29 cellular contexts compared by ENCODE assay signal in genomic region chrX:298993-299392, GRCh38.
"Had no signal": no experiment of that assay in that cellular context is flagged by ENCODE, and none has a peak within 500 bp of the region (broad histone marks: within the 10 kb centered on the region; RNA-seq: fewer than 3 reads in every experiment).

No MANE protein-coding gene starts in this region.

- H3K36me3 ChIP-seq: adrenal gland, colonic mucosa, gastrocnemius medialis, thyroid gland had no signal

- H3K27me3 Mint-ChIP-seq: activated naive CD8-positive, alpha-beta T cell; central memory CD8-positive, alpha-beta T cell; effector memory CD8-positive, alpha-beta T cell; progenitor cell of endocrine pancreas; stimulated activated naive CD8-positive, alpha-beta T cell treated with anti-CD3 and anti-CD28 coated beads, Interleukin-15, Interleukin-2, amounts not matched to agents 100 ng/mL and 50 ng/mL, for 24 hours; T-cell had no signal

- H3K27ac ChIP-seq: adrenal gland, colonic mucosa, dorsolateral prefrontal cortex, esophagus squamous epithelium, gastrocnemius medialis, thyroid gland, upper lobe of right lung had no signal

- H3K4me3 Mint-ChIP-seq: activated naive CD8-positive, alpha-beta T cell; activated T-cell treated with anti-CD3 and anti-CD28 coated beads, Interleukin-2, amount 50 U/mL, for 4 hours; central memory CD8-positive, alpha-beta T cell; effector memory CD8-positive, alpha-beta T cell; natural killer cell; stimulated activated naive CD8-positive, alpha-beta T cell treated with anti-CD3 and anti-CD28 coated beads, Interleukin-15, Interleukin-2, amounts not matched to agents 100 ng/mL and 50 ng/mL, for 24 hours; T-cell had no signal

- ATAC-seq: activated T-cell treated with anti-CD3 and anti-CD28 coated beads, Interleukin-2, amount 50 U/mL, for 4 hours; effector memory CD8-positive, alpha-beta T cell; gastrocnemius medialis; natural killer cell; T-cell; upper lobe of right lung had no signal

- H3K4me1 ChIP-seq: adrenal gland, colonic mucosa, esophagus squamous epithelium, gastrocnemius medialis, thyroid gland, upper lobe of right lung had no signal

- H3K36me3 Mint-ChIP-seq: activated naive CD8-positive, alpha-beta T cell; natural killer cell had no signal

- H3K4me3 ChIP-seq: adrenal gland, colonic mucosa, dorsolateral prefrontal cortex, esophagus squamous epithelium, gastrocnemius medialis, thyroid gland, upper lobe of right lung had no signal

- H3K9me3 ChIP-seq: adrenal gland, colonic mucosa, esophagus squamous epithelium, gastrocnemius medialis, thyroid gland, upper lobe of right lung had no signal

- FAIRE-seq: astrocyte, endothelial cell of umbilical vein, islet of Langerhans, TTC549 had no signal

- H3K27me3 ChIP-seq: adrenal gland, colonic mucosa, dorsolateral prefrontal cortex, esophagus squamous epithelium, gastrocnemius medialis, thyroid gland, upper lobe of right lung had no signal

- DNase-seq: activated CD4-positive, alpha-beta T cell treated with anti-CD3 and anti-CD28 coated beads, Interleukin-2, amount 50 U/mL, for 48 hours; activated CD8-positive, alpha-beta memory T cell treated with anti-CD3 and anti-CD28 coated beads, Interleukin-2, amount 50 U/mL, for 48 hours; activated naive CD4-positive, alpha-beta T cell; activated T-cell treated with anti-CD3 and anti-CD28 coated beads, Interleukin-2, amount 50 U/mL, for 4 hours; colonic mucosa; effector memory CD8-positive, alpha-beta T cell; esophagus squamous epithelium; gastrocnemius medialis; hypothalamus; mammary epithelial cell; midbrain; natural killer cell; retina; stimulated activated CD4-positive, alpha-beta T cell treated with anti-CD3 and anti-CD28 coated beads, Interleukin-1b, Interleukin-23, amount 100 ng/mL, for 48 hours; substantia nigra; T-cell; thyroid gland; upper lobe of right lung had no signal

- H3K4me1 Mint-ChIP-seq: central memory CD8-positive, alpha-beta T cell; natural killer cell; T-cell had no signal

- H3K27ac Mint-ChIP-seq: activated naive CD8-positive, alpha-beta T cell; activated T-helper 2 cell treated with anti-CD3 and anti-CD28 coated beads, Interferon-gamma antibody, Interleukin-2, Interleukin-4, amounts not matched to agents 10 μg/mL and 5 μg/mL and 100 μg/mL, durations not matched to agents 14 hours and 24 hours and 36 hours; effector memory CD8-positive, alpha-beta T cell; natural killer cell; progenitor cell of endocrine pancreas; stimulated activated naive CD8-positive, alpha-beta T cell treated with anti-CD3 and anti-CD28 coated beads, Interleukin-15, Interleukin-2, amounts not matched to agents 100 ng/mL and 50 ng/mL, for 24 hours; T-cell had no signal

- H3K9me3 Mint-ChIP-seq: activated T-cell treated with anti-CD3 and anti-CD28 coated beads, Interleukin-2, amount 50 U/mL, for 4 hours; activated T-helper 2 cell treated with anti-CD3 and anti-CD28 coated beads, Interferon-gamma antibody, Interleukin-2, Interleukin-4, amounts not matched to agents 10 μg/mL and 5 μg/mL and 100 μg/mL, durations not matched to agents 14 hours and 24 hours and 36 hours; central memory CD8-positive, alpha-beta T cell; effector memory CD8-positive, alpha-beta T cell; natural killer cell; stimulated activated naive CD8-positive, alpha-beta T cell treated with anti-CD3 and anti-CD28 coated beads, Interleukin-15, Interleukin-2, amounts not matched to agents 100 ng/mL and 50 ng/mL, for 24 hours; T-cell had no signal
